ENCODE assay signal across 19 cellular contexts in the genomic region with DNA sequence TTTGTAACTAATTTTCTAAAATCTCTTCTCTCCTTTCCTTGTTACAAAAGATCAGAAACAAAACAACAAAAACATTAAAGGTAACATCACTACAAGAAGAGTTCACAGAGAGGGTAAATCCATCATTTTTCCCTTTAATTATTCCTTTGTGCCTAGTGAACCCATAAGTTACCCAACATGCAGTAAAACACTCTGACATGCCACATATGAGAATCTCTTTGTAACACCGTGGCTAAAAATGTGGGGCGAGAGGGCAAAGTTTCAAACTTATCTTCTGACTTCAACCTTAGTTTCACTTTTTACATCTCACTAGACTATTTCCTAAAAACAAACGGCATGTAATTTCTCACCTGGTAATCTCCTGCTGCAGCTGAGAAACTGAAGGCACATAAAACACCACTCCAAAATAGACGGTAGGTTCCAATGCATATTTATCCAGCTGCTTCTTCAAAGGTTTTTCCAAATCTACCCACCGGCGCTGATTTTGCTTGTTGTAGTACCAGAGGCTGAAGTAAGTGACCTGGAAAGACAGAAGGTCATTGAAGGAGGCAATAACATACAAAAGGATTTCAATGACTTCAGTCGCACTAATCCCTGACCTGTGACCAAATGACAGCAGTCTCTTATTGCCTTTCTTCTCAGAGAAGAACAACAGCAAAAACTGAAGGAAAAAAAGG. TPM values are rescaled to one million over a fixed set of nuclear protein-coding genes. Genes with fewer than 3 reads are reported as not detected.
A peak's percentile ranks its signal among the peaks of the same experiment; 100 is the strongest.
DNase-seq lines count a peak whose midpoint lies in the region; TF ChIP-seq lines count a peak whose summit lies in the region.
"Had no signal": no experiment of that assay in that cellular context is flagged by ENCODE, and none has a peak within 500 bp of the region (broad histone marks: within the 10 kb centered on the region; RNA-seq: fewer than 3 reads in every experiment).

No MANE protein-coding gene starts in this region.

- H3K4me1 ChIP-seq in HUES64 (ENCODE audit: insufficient read depth, low read length): no peaks in the 10 kb centered on the region
- no peaks in the 10 kb centered on the region for H3K4me1 ChIP-seq in endodermal cell (ENCODE audit: control insufficient read depth, insufficient read depth, low read length)

- H3K27me3 ChIP-seq in HUES64 (ENCODE audit: insufficient read depth, low read length): no peaks in the 10 kb centered on the region
- H3K27me3 ChIP-seq in endodermal cell (ENCODE audit: control insufficient read depth, insufficient read depth, low read length, poor library complexity, severe bottlenecking): no peaks in the 10 kb centered on the region
- H3K27me3 ChIP-seq: esophagus squamous epithelium, SJSA1 had no signal

- no peak overlapping the region for H3K27ac Mint-ChIP-seq in endodermal cell
- H3K27ac Mint-ChIP-seq in neural crest cell (ENCODE audit: unreplicated experiment): no peak overlapping the region
- H3K27ac Mint-ChIP-seq: activated T-helper 1 cell treated with anti-CD3 and anti-CD28 coated beads, Interleukin-12 subunit alpha, Interleukin-12 subunit beta, Interleukin-2, Interleukin-4 antibody, amounts not matched to agents 30 ng/mL and 10 ng/mL and 1 ng/mL, durations not matched to agents 14 hours and 24 hours and 36 hours; GM23338; naive B cell had no signal

- H3K4me3 Mint-ChIP-seq in endodermal cell (no peak overlapping the region), neural crest cell (peak overlapping the region; percentile 35)
- H3K4me3 Mint-ChIP-seq: activated T-helper 1 cell treated with anti-CD3 and anti-CD28 coated beads, Interleukin-12 subunit alpha, Interleukin-12 subunit beta, Interleukin-2, Interleukin-4 antibody, amounts not matched to agents 30 ng/mL and 10 ng/mL and 1 ng/mL, durations not matched to agents 14 hours and 24 hours and 36 hours; GM23338; naive B cell had no signal

- H3K9ac ChIP-seq in HUES64 (ENCODE audit: low read depth, low read length) (0 out of 2 replicates have a peak overlapping the region, but pooled peaks have one; percentile 22), endodermal cell (ENCODE audit: extremely low read depth, low read length, poor library complexity, severe bottlenecking) (no peak overlapping the region)

- no peaks in the 10 kb centered on the region for H3K4me1 Mint-ChIP-seq in endodermal cell
- peaks cover 19% of the 10 kb centered on the region for H3K4me1 Mint-ChIP-seq in neural crest cell
- H3K4me1 Mint-ChIP-seq: GM23338, naive B cell had no signal

- H3K9me3 Mint-ChIP-seq in endodermal cell (no peaks in the 10 kb centered on the region), neural crest cell (no peaks in the 10 kb centered on the region)
- H3K9me3 Mint-ChIP-seq: activated T-helper 1 cell treated with anti-CD3 and anti-CD28 coated beads, Interleukin-12 subunit alpha, Interleukin-12 subunit beta, Interleukin-2, Interleukin-4 antibody, amounts not matched to agents 30 ng/mL and 10 ng/mL and 1 ng/mL, durations not matched to agents 14 hours and 24 hours and 36 hours; GM23338; naive B cell had no signal

- no peaks in the 10 kb centered on the region for H3K9me3 ChIP-seq in HUES64 (ENCODE audit: insufficient read depth, low read depth, low read length)
- H3K9me3 ChIP-seq in endodermal cell (ENCODE audit: control insufficient read depth, low read length): no peaks in the 10 kb centered on the region
- H3K9me3 ChIP-seq: esophagus squamous epithelium, SJSA1 had no signal

- peak; percentile 85 for DNase-seq in DMS53 (lab: John Stamatoyannopoulos, UW)
- no peak for DNase-seq in endodermal cell
- DNase-seq in neural crest cell (ENCODE audit: low read depth, low spot score): no peak
- no peak for DNase-seq in substantia nigra (lab: John Stamatoyannopoulos, UW)
- no peak for DNase-seq in activated CD4-positive, alpha-beta T cell treated with anti-CD3 and anti-CD28 coated beads, Interleukin-2, amount 50 U/mL, for 1 hour
- DNase-seq in kidney glomerular epithelial cell (lab: John Stamatoyannopoulos, UW): no peak
- no peak for DNase-seq in inferior parietal cortex (ENCODE audit: extremely low spot score)
- DNase-seq: activated CD4-positive, alpha-beta T cell treated with anti-CD3 and anti-CD28 coated beads for 48 hours; amygdala; esophagus squamous epithelium; head of caudate nucleus; naive B cell; stimulated activated CD4-positive, alpha-beta T cell treated with anti-CD3 and anti-CD28 coated beads, Interleukin-4, amount 100 ng/mL, for 4 hours; T1000 had no signal

- 91% methylated on average over 7 of the region's 7 CpGs for WGBS in HUES64
- 78 to 80% methylated on average over 6 to 7 of the region's 7 CpGs for WGBS in endodermal cell (ENCODE audit: insufficient coverage in 1 of 2, insufficient read length in 1 of 2), 2 experiments

- H3K36me3 ChIP-seq in HUES64 (ENCODE audit: insufficient read depth, low read length) (peaks cover 26% of the 10 kb centered on the region), endodermal cell (ENCODE audit: control insufficient read depth, insufficient read depth, low read length) (peaks cover 48% of the 10 kb centered on the region)

- no peak for TF ChIP-seq CTCF in endodermal cell (conservative IDR thresholded peaks at IDR 0.05)
- no peak for TF ChIP-seq CTCF in neural crest cell (conservative IDR thresholded peaks at IDR 0.05)

- no peak overlapping the region for H3K4me3 ChIP-seq in HUES64 (ENCODE audit: low read length)
- H3K4me3 ChIP-seq in endodermal cell (ENCODE audit: low read length): no peak overlapping the region
- H3K4me3 ChIP-seq: coronary artery, esophagus squamous epithelium, GM23338, SJSA1 had no signal

- H3K36me3 Mint-ChIP-seq in endodermal cell (ENCODE audit: low read depth) (peaks cover 20% of the 10 kb centered on the region), neural crest cell (ENCODE audit: low read depth) (peaks cover 7% of the 10 kb centered on the region)
- H3K36me3 Mint-ChIP-seq: naive B cell had no signal

- H3K27me3 Mint-ChIP-seq in endodermal cell (ENCODE audit: insufficient read depth): no peaks in the 10 kb centered on the region
- H3K27me3 Mint-ChIP-seq in neural crest cell (ENCODE audit: low read depth): no peaks in the 10 kb centered on the region

- H3K27ac ChIP-seq in HUES64 (ENCODE audit: low read depth, low read length) (no peak overlapping the region), endodermal cell (ENCODE audit: low read depth, low read length) (peak overlapping the region; percentile 8), substantia nigra (ENCODE audit: low read depth, low read length, poor library complexity, severe bottlenecking) (no peak overlapping the region)
- H3K27ac ChIP-seq: coronary artery, esophagus squamous epithelium, SJSA1 had no signal

RNA-seq across cellular contexts. Expression of a gene that starts 37.9 kb away (rescaled TPM):
- polyA plus RNA-seq in HUES64 (2013, experiment 1 of 2): 7.0 TPM
- 8.5 TPM for polyA plus RNA-seq in HUES64 (2013, experiment 2 of 2)
- total RNA-seq in endodermal cell (10 to 100 TPM; 23.8 to 45.5 TPM), neural crest cell (21.9 and 25.3 TPM in 2 replicates)
- 15.0 TPM for polyA plus RNA-seq in endodermal cell (2013, experiment 1 of 2)
- 15.1 TPM for polyA plus RNA-seq in endodermal cell (2013, experiment 2 of 2)

RNA-seq across cellular contexts. Expression of a gene that starts 46.0 kb away (rescaled TPM):
- 82.0 TPM for polyA plus RNA-seq in HUES64 (2013, experiment 1 of 2)
- 70.1 TPM for polyA plus RNA-seq in HUES64 (2013, experiment 2 of 2)
- 100 to 1,000 TPM; 111 to 142 TPM for total RNA-seq in endodermal cell
- 93.2 TPM for polyA plus RNA-seq in endodermal cell (2013, experiment 1 of 2)
- polyA plus RNA-seq in endodermal cell (2013, experiment 2 of 2): 84.6 TPM
- total RNA-seq in neural crest cell: 92.7 and 104 TPM in 2 replicates
